In the genomic region with DNA sequence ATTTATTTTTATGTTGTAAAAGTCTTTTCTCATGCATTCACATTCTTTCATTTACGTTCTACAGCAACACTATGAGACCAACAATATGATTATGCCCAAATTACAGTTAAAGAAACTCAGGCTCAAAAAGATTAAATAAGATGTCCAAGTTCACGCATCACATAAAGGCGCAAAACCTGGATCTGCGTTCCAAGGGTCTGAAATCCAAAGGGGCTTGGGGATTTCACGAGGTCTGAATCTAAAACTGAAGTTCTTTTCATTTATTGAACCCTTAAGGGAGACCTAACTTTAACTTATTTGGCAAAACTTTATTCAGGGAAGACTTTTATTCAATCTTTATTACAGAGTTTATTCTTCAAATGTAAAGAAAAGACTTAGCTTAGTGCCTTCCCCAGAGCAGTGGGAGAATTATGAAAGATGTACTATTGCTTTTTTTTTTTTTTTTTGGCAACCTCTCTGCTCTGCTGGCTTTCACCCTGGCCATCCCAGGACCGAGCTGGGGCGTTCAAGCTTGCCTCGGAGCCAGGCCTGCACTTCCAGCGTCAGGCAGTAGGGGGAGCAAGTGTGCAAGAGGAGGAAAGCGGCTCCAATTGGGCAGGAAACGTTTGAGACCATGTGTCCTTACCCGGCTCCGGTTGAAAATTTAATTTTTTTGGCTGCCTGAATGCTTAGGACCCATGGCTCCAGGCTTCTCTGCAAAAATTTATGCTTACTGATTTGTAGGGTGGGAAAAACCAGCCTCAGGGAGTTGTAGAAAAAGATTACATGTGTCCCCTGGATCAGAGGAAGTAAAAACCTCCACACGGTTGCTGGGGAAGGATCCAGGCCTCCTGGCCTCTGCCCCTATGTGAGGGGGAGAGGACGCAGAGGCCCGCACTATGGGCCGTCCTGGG, we compare ENCODE assay signal across 1 cellular context.
TF ChIP-seq lines count a peak whose summit lies in the region.

No MANE protein-coding gene starts in this region.

TF ChIP-seq in K562, 482 proteins besides CTCF, POLR2A, EP300 and RAD21 (continued from another document and continues in another):
- TF ChIP-seq, protein P1, sequence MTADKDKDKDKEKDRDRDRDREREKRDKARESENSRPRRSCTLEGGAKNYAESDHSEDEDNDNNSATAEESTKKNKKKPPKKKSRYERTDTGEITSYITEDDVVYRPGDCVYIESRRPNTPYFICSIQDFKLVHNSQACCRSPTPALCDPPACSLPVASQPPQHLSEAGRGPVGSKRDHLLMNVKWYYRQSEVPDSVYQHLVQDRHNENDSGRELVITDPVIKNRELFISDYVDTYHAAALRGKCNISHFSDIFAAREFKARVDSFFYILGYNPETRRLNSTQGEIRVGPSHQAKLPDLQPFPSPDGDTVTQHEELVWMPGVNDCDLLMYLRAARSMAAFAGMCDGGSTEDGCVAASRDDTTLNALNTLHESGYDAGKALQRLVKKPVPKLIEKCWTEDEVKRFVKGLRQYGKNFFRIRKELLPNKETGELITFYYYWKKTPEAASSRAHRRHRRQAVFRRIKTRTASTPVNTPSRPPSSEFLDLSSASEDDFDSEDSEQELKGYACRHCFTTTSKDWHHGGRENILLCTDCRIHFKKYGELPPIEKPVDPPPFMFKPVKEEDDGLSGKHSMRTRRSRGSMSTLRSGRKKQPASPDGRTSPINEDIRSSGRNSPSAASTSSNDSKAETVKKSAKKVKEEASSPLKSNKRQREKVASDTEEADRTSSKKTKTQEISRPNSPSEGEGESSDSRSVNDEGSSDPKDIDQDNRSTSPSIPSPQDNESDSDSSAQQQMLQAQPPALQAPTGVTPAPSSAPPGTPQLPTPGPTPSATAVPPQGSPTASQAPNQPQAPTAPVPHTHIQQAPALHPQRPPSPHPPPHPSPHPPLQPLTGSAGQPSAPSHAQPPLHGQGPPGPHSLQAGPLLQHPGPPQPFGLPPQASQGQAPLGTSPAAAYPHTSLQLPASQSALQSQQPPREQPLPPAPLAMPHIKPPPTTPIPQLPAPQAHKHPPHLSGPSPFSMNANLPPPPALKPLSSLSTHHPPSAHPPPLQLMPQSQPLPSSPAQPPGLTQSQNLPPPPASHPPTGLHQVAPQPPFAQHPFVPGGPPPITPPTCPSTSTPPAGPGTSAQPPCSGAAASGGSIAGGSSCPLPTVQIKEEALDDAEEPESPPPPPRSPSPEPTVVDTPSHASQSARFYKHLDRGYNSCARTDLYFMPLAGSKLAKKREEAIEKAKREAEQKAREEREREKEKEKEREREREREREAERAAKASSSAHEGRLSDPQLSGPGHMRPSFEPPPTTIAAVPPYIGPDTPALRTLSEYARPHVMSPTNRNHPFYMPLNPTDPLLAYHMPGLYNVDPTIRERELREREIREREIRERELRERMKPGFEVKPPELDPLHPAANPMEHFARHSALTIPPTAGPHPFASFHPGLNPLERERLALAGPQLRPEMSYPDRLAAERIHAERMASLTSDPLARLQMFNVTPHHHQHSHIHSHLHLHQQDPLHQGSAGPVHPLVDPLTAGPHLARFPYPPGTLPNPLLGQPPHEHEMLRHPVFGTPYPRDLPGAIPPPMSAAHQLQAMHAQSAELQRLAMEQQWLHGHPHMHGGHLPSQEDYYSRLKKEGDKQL (CRISPR knock-in tag; IDR thresholded peaks at IDR 0.05; ENCODE audit: borderline replicate concordance), result no peak
- no peak for TF ChIP-seq CSDE1 (IDR thresholded peaks at IDR 0.05)
- TF ChIP-seq MAZ (CRISPR knock-in tag; conservative IDR thresholded peaks at IDR 0.05 in 1 of 2, IDR thresholded peaks at IDR 0.05 in 1 of 2), result peak; percentile 24 to 47; a peak in 1 of 4 replicates
- no peak for TF ChIP-seq DMBX1 (CRISPR knock-in tag; IDR thresholded peaks at IDR 0.05; ENCODE audit: borderline replicate concordance)
- TF ChIP-seq, protein P2, sequence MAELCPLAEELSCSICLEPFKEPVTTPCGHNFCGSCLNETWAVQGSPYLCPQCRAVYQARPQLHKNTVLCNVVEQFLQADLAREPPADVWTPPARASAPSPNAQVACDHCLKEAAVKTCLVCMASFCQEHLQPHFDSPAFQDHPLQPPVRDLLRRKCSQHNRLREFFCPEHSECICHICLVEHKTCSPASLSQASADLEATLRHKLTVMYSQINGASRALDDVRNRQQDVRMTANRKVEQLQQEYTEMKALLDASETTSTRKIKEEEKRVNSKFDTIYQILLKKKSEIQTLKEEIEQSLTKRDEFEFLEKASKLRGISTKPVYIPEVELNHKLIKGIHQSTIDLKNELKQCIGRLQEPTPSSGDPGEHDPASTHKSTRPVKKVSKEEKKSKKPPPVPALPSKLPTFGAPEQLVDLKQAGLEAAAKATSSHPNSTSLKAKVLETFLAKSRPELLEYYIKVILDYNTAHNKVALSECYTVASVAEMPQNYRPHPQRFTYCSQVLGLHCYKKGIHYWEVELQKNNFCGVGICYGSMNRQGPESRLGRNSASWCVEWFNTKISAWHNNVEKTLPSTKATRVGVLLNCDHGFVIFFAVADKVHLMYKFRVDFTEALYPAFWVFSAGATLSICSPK (IDR thresholded peaks at IDR 0.05; ENCODE audit: borderline replicate concordance), result no peak
- no peak for TF ChIP-seq HLTF (IDR thresholded peaks at IDR 0.05)
- TF ChIP-seq PPARD (CRISPR knock-in tag; IDR thresholded peaks at IDR 0.05), result no peak
- TF ChIP-seq TAF9B (IDR thresholded peaks at IDR 0.05; ENCODE audit: partially characterized antibody), result no peak
- no peak for TF ChIP-seq PURB (CRISPR knock-in tag; IDR thresholded peaks at IDR 0.05; ENCODE audit: low read depth)
- TF ChIP-seq, protein P3, sequence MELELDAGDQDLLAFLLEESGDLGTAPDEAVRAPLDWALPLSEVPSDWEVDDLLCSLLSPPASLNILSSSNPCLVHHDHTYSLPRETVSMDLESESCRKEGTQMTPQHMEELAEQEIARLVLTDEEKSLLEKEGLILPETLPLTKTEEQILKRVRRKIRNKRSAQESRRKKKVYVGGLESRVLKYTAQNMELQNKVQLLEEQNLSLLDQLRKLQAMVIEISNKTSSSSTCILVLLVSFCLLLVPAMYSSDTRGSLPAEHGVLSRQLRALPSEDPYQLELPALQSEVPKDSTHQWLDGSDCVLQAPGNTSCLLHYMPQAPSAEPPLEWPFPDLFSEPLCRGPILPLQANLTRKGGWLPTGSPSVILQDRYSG (tag; conservative IDR thresholded peaks at IDR 0.05; ENCODE audit: low read depth), result no peak
- no peak for TF ChIP-seq CBFA2T3 (IDR thresholded peaks at IDR 0.05)
- no peak for TF ChIP-seq HNRNPK (IDR thresholded peaks at IDR 0.05; ENCODE audit: low read depth, low read length, poor library complexity, severe bottlenecking)
- TF ChIP-seq, protein P4, sequence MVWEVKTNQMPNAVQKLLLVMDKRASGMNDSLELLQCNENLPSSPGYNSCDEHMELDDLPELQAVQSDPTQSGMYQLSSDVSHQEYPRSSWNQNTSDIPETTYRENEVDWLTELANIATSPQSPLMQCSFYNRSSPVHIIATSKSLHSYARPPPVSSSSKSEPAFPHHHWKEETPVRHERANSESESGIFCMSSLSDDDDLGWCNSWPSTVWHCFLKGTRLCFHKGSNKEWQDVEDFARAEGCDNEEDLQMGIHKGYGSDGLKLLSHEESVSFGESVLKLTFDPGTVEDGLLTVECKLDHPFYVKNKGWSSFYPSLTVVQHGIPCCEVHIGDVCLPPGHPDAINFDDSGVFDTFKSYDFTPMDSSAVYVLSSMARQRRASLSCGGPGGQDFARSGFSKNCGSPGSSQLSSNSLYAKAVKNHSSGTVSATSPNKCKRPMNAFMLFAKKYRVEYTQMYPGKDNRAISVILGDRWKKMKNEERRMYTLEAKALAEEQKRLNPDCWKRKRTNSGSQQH (CRISPR knock-in tag; IDR thresholded peaks at IDR 0.05), result no peak
- no peak for TF ChIP-seq ARHGAP35 (IDR thresholded peaks at IDR 0.05; ENCODE audit: partially characterized antibody)
- TF ChIP-seq CHD2 (IDR thresholded peaks at IDR 0.05; ENCODE audit: low read depth, low read length), result no peak
- TF ChIP-seq, protein P5, sequence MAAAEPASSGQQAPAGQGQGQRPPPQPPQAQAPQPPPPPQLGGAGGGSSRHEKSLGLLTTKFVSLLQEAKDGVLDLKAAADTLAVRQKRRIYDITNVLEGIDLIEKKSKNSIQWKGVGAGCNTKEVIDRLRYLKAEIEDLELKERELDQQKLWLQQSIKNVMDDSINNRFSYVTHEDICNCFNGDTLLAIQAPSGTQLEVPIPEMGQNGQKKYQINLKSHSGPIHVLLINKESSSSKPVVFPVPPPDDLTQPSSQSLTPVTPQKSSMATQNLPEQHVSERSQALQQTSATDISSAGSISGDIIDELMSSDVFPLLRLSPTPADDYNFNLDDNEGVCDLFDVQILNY (CRISPR knock-in tag; IDR thresholded peaks at IDR 0.05), result no peak
- peak; percentile 47; the same call in 1 of the 2 replicates for TF ChIP-seq SMARCA4 (IDR thresholded peaks at IDR 0.05)
- TF ChIP-seq, protein P6, sequence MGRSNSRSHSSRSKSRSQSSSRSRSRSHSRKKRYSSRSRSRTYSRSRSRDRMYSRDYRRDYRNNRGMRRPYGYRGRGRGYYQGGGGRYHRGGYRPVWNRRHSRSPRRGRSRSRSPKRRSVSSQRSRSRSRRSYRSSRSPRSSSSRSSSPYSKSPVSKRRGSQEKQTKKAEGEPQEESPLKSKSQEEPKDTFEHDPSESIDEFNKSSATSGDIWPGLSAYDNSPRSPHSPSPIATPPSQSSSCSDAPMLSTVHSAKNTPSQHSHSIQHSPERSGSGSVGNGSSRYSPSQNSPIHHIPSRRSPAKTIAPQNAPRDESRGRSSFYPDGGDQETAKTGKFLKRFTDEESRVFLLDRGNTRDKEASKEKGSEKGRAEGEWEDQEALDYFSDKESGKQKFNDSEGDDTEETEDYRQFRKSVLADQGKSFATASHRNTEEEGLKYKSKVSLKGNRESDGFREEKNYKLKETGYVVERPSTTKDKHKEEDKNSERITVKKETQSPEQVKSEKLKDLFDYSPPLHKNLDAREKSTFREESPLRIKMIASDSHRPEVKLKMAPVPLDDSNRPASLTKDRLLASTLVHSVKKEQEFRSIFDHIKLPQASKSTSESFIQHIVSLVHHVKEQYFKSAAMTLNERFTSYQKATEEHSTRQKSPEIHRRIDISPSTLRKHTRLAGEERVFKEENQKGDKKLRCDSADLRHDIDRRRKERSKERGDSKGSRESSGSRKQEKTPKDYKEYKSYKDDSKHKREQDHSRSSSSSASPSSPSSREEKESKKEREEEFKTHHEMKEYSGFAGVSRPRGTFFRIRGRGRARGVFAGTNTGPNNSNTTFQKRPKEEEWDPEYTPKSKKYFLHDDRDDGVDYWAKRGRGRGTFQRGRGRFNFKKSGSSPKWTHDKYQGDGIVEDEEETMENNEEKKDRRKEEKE (IDR thresholded peaks at IDR 0.05; ENCODE audit: borderline replicate concordance in 1 of 2, control insufficient read depth in 1 of 2, low read depth in 2 of 2, low read length in 1 of 2), result no peak
- TF ChIP-seq, protein P7, sequence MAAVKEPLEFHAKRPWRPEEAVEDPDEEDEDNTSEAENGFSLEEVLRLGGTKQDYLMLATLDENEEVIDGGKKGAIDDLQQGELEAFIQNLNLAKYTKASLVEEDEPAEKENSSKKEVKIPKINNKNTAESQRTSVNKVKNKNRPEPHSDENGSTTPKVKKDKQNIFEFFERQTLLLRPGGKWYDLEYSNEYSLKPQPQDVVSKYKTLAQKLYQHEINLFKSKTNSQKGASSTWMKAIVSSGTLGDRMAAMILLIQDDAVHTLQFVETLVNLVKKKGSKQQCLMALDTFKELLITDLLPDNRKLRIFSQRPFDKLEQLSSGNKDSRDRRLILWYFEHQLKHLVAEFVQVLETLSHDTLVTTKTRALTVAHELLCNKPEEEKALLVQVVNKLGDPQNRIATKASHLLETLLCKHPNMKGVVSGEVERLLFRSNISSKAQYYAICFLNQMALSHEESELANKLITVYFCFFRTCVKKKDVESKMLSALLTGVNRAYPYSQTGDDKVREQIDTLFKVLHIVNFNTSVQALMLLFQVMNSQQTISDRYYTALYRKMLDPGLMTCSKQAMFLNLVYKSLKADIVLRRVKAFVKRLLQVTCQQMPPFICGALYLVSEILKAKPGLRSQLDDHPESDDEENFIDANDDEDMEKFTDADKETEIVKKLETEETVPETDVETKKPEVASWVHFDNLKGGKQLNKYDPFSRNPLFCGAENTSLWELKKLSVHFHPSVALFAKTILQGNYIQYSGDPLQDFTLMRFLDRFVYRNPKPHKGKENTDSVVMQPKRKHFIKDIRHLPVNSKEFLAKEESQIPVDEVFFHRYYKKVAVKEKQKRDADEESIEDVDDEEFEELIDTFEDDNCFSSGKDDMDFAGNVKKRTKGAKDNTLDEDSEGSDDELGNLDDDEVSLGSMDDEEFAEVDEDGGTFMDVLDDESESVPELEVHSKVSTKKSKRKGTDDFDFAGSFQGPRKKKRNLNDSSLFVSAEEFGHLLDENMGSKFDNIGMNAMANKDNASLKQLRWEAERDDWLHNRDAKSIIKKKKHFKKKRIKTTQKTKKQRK (IDR thresholded peaks at IDR 0.05; ENCODE audit: borderline replicate concordance, low read depth, low read length), result no peak
- TF ChIP-seq SRSF1 (IDR thresholded peaks at IDR 0.05; ENCODE audit: low read depth, low read length), result no peak
- TF ChIP-seq, protein P8, sequence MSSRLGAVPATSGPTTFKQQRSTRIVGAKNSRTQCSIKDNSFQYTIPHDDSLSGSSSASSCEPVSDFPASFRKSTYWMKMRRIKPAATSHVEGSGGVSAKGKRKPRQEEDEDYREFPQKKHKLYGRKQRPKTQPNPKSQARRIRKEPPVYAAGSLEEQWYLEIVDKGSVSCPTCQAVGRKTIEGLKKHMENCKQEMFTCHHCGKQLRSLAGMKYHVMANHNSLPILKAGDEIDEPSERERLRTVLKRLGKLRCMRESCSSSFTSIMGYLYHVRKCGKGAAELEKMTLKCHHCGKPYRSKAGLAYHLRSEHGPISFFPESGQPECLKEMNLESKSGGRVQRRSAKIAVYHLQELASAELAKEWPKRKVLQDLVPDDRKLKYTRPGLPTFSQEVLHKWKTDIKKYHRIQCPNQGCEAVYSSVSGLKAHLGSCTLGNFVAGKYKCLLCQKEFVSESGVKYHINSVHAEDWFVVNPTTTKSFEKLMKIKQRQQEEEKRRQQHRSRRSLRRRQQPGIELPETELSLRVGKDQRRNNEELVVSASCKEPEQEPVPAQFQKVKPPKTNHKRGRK (tag; IDR thresholded peaks at IDR 0.05), result no peak
- TF ChIP-seq ZNF263 (CRISPR knock-in tag; IDR thresholded peaks at IDR 0.05; ENCODE audit: borderline replicate concordance), result no peak
- no peak for TF ChIP-seq ZNF212 (CRISPR knock-in tag; IDR thresholded peaks at IDR 0.05)
- peak; percentile 28; the same call in 1 of the 2 replicates for TF ChIP-seq FOXM1 (IDR thresholded peaks at IDR 0.05; ENCODE audit: low read depth)
- TF ChIP-seq FOXM1 (CRISPR knock-in tag; IDR thresholded peaks at IDR 0.05; ENCODE audit: low read depth), result no peak
- TF ChIP-seq DNMT1 (IDR thresholded peaks at IDR 0.05), result no peak
- no peak for TF ChIP-seq ZFP36 (IDR thresholded peaks at IDR 0.05; ENCODE audit: low read depth, low read length, partially characterized antibody)
- TF ChIP-seq, protein P9, sequence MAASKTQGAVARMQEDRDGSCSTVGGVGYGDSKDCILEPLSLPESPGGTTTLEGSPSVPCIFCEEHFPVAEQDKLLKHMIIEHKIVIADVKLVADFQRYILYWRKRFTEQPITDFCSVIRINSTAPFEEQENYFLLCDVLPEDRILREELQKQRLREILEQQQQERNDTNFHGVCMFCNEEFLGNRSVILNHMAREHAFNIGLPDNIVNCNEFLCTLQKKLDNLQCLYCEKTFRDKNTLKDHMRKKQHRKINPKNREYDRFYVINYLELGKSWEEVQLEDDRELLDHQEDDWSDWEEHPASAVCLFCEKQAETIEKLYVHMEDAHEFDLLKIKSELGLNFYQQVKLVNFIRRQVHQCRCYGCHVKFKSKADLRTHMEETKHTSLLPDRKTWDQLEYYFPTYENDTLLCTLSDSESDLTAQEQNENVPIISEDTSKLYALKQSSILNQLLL (CRISPR knock-in tag; IDR thresholded peaks at IDR 0.05; ENCODE audit: borderline replicate concordance), result no peak
- no peak for TF ChIP-seq EZH2 (IDR thresholded peaks at IDR 0.05; ENCODE audit: borderline replicate concordance, low read depth, low read length)
- TF ChIP-seq RBM15 (IDR thresholded peaks at IDR 0.05; ENCODE audit: insufficient read depth, low read length), result no peak
- no peak for TF ChIP-seq TFAM (CRISPR knock-in tag; conservative IDR thresholded peaks at IDR 0.05)
